In genomic region chr18:55585586-55586521, GRCh38 we compare ENCODE assay signal across 8 cellular contexts. TPM values are rescaled to one million over a fixed set of nuclear protein-coding genes. Genes with fewer than 3 reads are reported as not detected.
DNase-seq lines count a peak whose midpoint lies in the region; ATAC-seq and TF ChIP-seq lines count a peak whose summit lies in the region.

No MANE protein-coding gene starts in this region.

- H3K27ac ChIP-seq in CD4-positive, alpha-beta T cell (ENCODE audit: low read depth, low read length) = no peak overlapping the region
- H3K27ac ChIP-seq in duodenal mucosa (ENCODE audit: low read depth, low read length) = peak overlapping the region; percentile 51
- H3K27ac ChIP-seq in neural progenitor cell = peak overlapping the region; percentile 74

- peaks cover 7% of the 10 kb centered on the region for H3K36me3 Mint-ChIP-seq in CD4-positive, alpha-beta T cell (ENCODE audit: low read depth)
- peaks cover 9% of the 10 kb centered on the region for H3K36me3 Mint-ChIP-seq in neural progenitor cell

- H3K36me3 ChIP-seq in duodenal mucosa (ENCODE audit: control insufficient read depth in 1 of 2, insufficient read depth in 2 of 2, low read length in 2 of 2) = no peaks in the 10 kb centered on the region
- no peaks in the 10 kb centered on the region for H3K36me3 ChIP-seq in neural progenitor cell

- peaks cover 29% of the 10 kb centered on the region for H3K4me1 Mint-ChIP-seq in CD4-positive, alpha-beta T cell (ENCODE audit: low read depth)
- H3K4me1 Mint-ChIP-seq in neural progenitor cell = peaks cover 51% of the 10 kb centered on the region

- peak overlapping the region; percentile 86 for H3K4me2 ChIP-seq in neural progenitor cell

- peak overlapping the region; percentile 26 to 43 for H3K9ac ChIP-seq in duodenal mucosa (ENCODE audit: low read depth in 1 of 2, low read length in 2 of 2)
- peak overlapping the region; percentile 37 for H3K9ac ChIP-seq in neural progenitor cell

- intact Hi-C loops in CD4-positive, alpha-beta T cell (cut with DNase I, micrococcal nuclease) = loop anchor here in 1 of 2 experiments (10.0 kb wide), 1 partner anchor 1119 kb away; no protein-coding TSS in a partner anchor
- intact Hi-C loops in posterior vena cava (cut with DNase I) = loop anchor here (5.0 to 10.0 kb wide), 2 partner anchors 171 to 179 kb away; no protein-coding TSS in a partner anchor

- no peaks in the 10 kb centered on the region for H3K9me3 Mint-ChIP-seq in CD4-positive, alpha-beta T cell
- no peaks in the 10 kb centered on the region for H3K9me3 Mint-ChIP-seq in neural progenitor cell

- H3K4me3 ChIP-seq in duodenal mucosa (ENCODE audit: low read depth in 1 of 2, low read length in 2 of 2) (peak overlapping the region; percentile 49 to 50), neural progenitor cell (peak overlapping the region; percentile 90)

- peaks cover 46% of the 10 kb centered on the region for H3F3A ChIP-seq in neural progenitor cell (ENCODE audit: low read depth)

- no peaks in the 10 kb centered on the region for H3K9me3 ChIP-seq in CD4-positive, alpha-beta T cell (ENCODE audit: control insufficient read depth, low read length)
- H3K9me3 ChIP-seq in duodenal mucosa (ENCODE audit: control insufficient read depth in 1 of 2, low read length in 2 of 2) = no peaks in the 10 kb centered on the region
- no peaks in the 10 kb centered on the region for H3K9me3 ChIP-seq in neural progenitor cell (ENCODE audit: low read depth)

- ATAC-seq in CD4-positive, alpha-beta T cell (ENCODE audit: poor library complexity) = no peak
- no peak for ATAC-seq in GM21825 (IDR thresholded peaks at IDR 0.05; ENCODE audit: unreplicated experiment)

- POLR2A ChIA-PET in CD4-positive, alpha-beta T cell (lab: Charles Lee) = no interaction called here

- H2AFZ ChIP-seq in neural progenitor cell (replicated peaks) = no peak overlapping the region

- peak overlapping the region; percentile 92 for H3K4me3 Mint-ChIP-seq in CD4-positive, alpha-beta T cell
- peak overlapping the region; percentile 98 for H3K4me3 Mint-ChIP-seq in neural progenitor cell

- H3K79me2 ChIP-seq in neural progenitor cell (ENCODE audit: low read depth) = peaks cover 86% of the 10 kb centered on the region

- peaks cover 14% of the 10 kb centered on the region for H4K20me1 ChIP-seq in neural progenitor cell (ENCODE audit: low read depth)

- CTCF ChIA-PET in CD4-positive, alpha-beta T cell (lab: Charles Lee) = no interaction called here

- H3K4me1 ChIP-seq in duodenal mucosa (ENCODE audit: control insufficient read depth in 1 of 2, insufficient read depth in 2 of 2, low read length in 2 of 2) (no peaks in the 10 kb centered on the region), neural progenitor cell (peaks cover 53% of the 10 kb centered on the region)

- no peak for TF ChIP-seq CTCF in CD4-positive, alpha-beta T cell (IDR thresholded peaks at IDR 0.05)
- no peak for TF ChIP-seq CTCF in neural progenitor cell (IDR thresholded peaks at IDR 0.05)

- no peak for DNase-seq in CD4-positive, alpha-beta T cell
- DNase-seq in NCI-H146 treated with DMSO at 0.1 percent for 48 hours (lab: John Stamatoyannopoulos, UW; ENCODE audit: unreplicated experiment) (peak; percentile 74), neural progenitor cell (ENCODE audit: low spot score) (peak; percentile 27), NCI-H2081 treated with DMSO at 0.1 percent for 48 hours (lab: John Stamatoyannopoulos, UW) (no peak), posterior vena cava (ENCODE audit: low spot score) (no peak), NCI-H446 (lab: John Stamatoyannopoulos, UW) (no peak)

- no peak overlapping the region for H3K27ac Mint-ChIP-seq in CD4-positive, alpha-beta T cell
- peak overlapping the region; percentile 96 for H3K27ac Mint-ChIP-seq in neural progenitor cell

- H3K27me3 ChIP-seq in CD4-positive, alpha-beta T cell (ENCODE audit: control insufficient read depth, insufficient read depth, low read length) = peaks cover 34% of the 10 kb centered on the region
- H3K27me3 ChIP-seq in duodenal mucosa (ENCODE audit: control insufficient read depth in 1 of 2, insufficient read depth in 2 of 2, low read length in 2 of 2) (peaks cover 0 to 20% of the 10 kb centered on the region in 2 donors), neural progenitor cell (no peaks in the 10 kb centered on the region)

- H3K27me3 Mint-ChIP-seq in CD4-positive, alpha-beta T cell = peaks cover 59% of the 10 kb centered on the region
- no peaks in the 10 kb centered on the region for H3K27me3 Mint-ChIP-seq in neural progenitor cell (ENCODE audit: insufficient read depth, low read depth)

RNA-seq across cellular contexts. Expression of gene TCF4, which starts 2.1 kb away (rescaled TPM):
- 1 to 10 TPM; 3.0 to 3.2 TPM for total RNA-seq in CD4-positive, alpha-beta T cell
- total RNA-seq in neural progenitor cell (ENCODE audit: low replicate concordance) (111 and 161 TPM in 2 replicates), posterior vena cava (10 to 100 TPM; 85.5 to 98.7 TPM)

Comparison
In these comparisons a context has a peak if more than half of its experiments do, and no peak if none do; other contexts are left out.
1. DNase-seq: peak in NCI-H146 treated with DMSO at 0.1 percent for 48 hours (single experiment) and neural progenitor cell (single experiment); none in CD4-positive, alpha-beta T cell (0 of 10), NCI-H2081 treated with DMSO at 0.1 percent for 48 hours (single experiment), posterior vena cava (single experiment) and NCI-H446 (0 of 2).
2. RNA of gene TCF4, which starts 2.1 kb away (total RNA-seq): 111 to 161 TPM in neural progenitor cell and 85.5 to 98.7 TPM in posterior vena cava; 3.0 to 3.2 TPM in CD4-positive, alpha-beta T cell; every median in the first group is over 10 times any median in the second.